In the genomic region with DNA sequence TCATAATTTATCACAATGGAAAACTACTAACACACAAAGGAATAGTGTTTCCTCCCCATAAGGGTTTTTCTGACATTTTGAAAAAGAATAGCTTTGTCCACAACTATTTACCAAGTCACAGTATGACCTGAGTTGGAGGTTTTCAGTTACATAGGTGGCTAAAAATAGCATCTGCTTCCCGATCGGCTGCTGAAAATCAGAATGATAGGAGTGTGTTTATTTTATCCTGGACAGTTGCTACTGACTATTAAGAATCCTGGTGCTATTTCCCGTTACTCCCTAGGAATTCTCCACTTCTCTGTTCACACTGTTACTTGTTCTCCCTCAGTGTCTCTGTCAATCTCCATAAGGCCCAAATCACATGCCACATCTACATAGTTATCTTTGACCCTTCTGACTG, we compare ENCODE assay signal across 18 cellular contexts.
A peak's percentile ranks its signal among the peaks of the same experiment; 100 is the strongest.
DNase-seq lines count a peak whose midpoint lies in the region; ATAC-seq and TF ChIP-seq lines count a peak whose summit lies in the region.
"Had no signal": no experiment of that assay in that cellular context is flagged by ENCODE, and none has a peak within 500 bp of the region (broad histone marks: within the 10 kb centered on the region; RNA-seq: fewer than 3 reads in every experiment).

No MANE protein-coding gene starts in this region.

- TF ChIP-seq CTCF in left ventricle myocardium inferior (IDR thresholded peaks at IDR 0.05; ENCODE audit: borderline replicate concordance) (no peak), choroid plexus epithelial cell (conservative IDR thresholded peaks at IDR 0.05; ENCODE audit: low read depth, low read length) (no peak), type B pancreatic cell (conservative IDR thresholded peaks at IDR 0.05) (no peak)

- peak overlapping the region; percentile 40 for H3K27ac Mint-ChIP-seq in type B pancreatic cell

- H2BK5ac ChIP-seq in mesendoderm (ENCODE audit: low read length), result no peak overlapping the region

- DNase-seq in left ventricle myocardium inferior (no peak), right cardiac atrium (no peak), choroid plexus epithelial cell (ENCODE audit: low read depth) (peak; percentile 42), mesendoderm (peak; percentile 14), type B pancreatic cell (ENCODE audit: extremely low spot score, unreplicated experiment) (no peak), HPDE6-E6E7 (ENCODE audit: extremely low spot score) (no peak)
- DNase-seq in stimulated activated CD4-positive, alpha-beta T cell treated with anti-CD3 and anti-CD28 coated beads, Interleukin-1b, Interleukin-23, amount 100 ng/mL, for 48 hours, result no peak
- DNase-seq: AML-193, Caco-2, H7, MV-4-11, NCI-H1417, NCI-H187 treated with DMSO at 0.1 percent for 48 hours, NCI-H2171, NCI-H446, PC-3 had no signal

- no peak overlapping the region for H2BK15ac ChIP-seq in mesendoderm (replicated peaks; ENCODE audit: low read depth)

- H2AK5ac ChIP-seq in mesendoderm (ENCODE audit: low read length), result no peak overlapping the region

- no peak overlapping the region for H2BK120ac ChIP-seq in mesendoderm (ENCODE audit: low read depth, low read length)

- H4K5ac ChIP-seq in mesendoderm (ENCODE audit: low read length), result no peak overlapping the region

- no peak overlapping the region for H3K23ac ChIP-seq in mesendoderm (ENCODE audit: low read length)

- intact Hi-C loops in left ventricle myocardium inferior (cut with micrococcal nuclease) (no loop called here), right cardiac atrium (cut with DNase I) (no loop called here)

- no peak overlapping the region for H3K56ac ChIP-seq in mesendoderm (ENCODE audit: low read length)

- H3K4me3 Mint-ChIP-seq in type B pancreatic cell, result no peak overlapping the region

- H3K79me1 ChIP-seq in mesendoderm (ENCODE audit: low read length), result no peaks in the 10 kb centered on the region

- ATAC-seq in right cardiac atrium (no peak), GM19328 (IDR thresholded peaks at IDR 0.05; ENCODE audit: unreplicated experiment) (no peak)
- ATAC-seq: K562, PC-3 had no signal

- H3K4me1 ChIP-seq in left ventricle myocardium inferior (peaks cover 12% of the 10 kb centered on the region), right cardiac atrium (ENCODE audit: control insufficient read depth, insufficient read depth, low read length) (no peaks in the 10 kb centered on the region), mesendoderm (ENCODE audit: control insufficient read depth, low read depth, low read length) (no peaks in the 10 kb centered on the region)
- H3K4me1 ChIP-seq: Caco-2 had no signal

- peaks cover 5% of the 10 kb centered on the region for H3K9me3 Mint-ChIP-seq in type B pancreatic cell

- H3K9me3 ChIP-seq in left ventricle myocardium inferior (replicated peaks), result no peaks in the 10 kb centered on the region
- H3K9me3 ChIP-seq in right cardiac atrium (ENCODE audit: control insufficient read depth, low read length), result no peaks in the 10 kb centered on the region
- H3K9me3 ChIP-seq: Caco-2 had no signal

- H3K27ac ChIP-seq in left ventricle myocardium inferior (replicated peaks), result peak overlapping the region; percentile 11
- H3K27ac ChIP-seq in right cardiac atrium (ENCODE audit: low read length), result no peak overlapping the region
- H3K27ac ChIP-seq in mesendoderm (ENCODE audit: low read depth, low read length), result no peak overlapping the region

- H3K4me1 Mint-ChIP-seq in type B pancreatic cell (ENCODE audit: unreplicated experiment), result peaks cover 26% of the 10 kb centered on the region

- no peak overlapping the region for H3K4me3 ChIP-seq in left ventricle myocardium inferior
- no peak overlapping the region for H3K4me3 ChIP-seq in right cardiac atrium (ENCODE audit: low read length)
- H3K4me3 ChIP-seq in choroid plexus epithelial cell (ENCODE audit: low read depth, low read length), result no peak overlapping the region
- no peak overlapping the region for H3K4me3 ChIP-seq in mesendoderm (ENCODE audit: low read length)
- H3K4me3 ChIP-seq: K562 had no signal

- no peak overlapping the region for H3K4ac ChIP-seq in mesendoderm (ENCODE audit: low read depth, low read length)

- H3K4me2 ChIP-seq in mesendoderm (ENCODE audit: low read length), result no peak overlapping the region

- no peak overlapping the region for H3K9ac ChIP-seq in mesendoderm (ENCODE audit: low read length)

- H3K79me2 ChIP-seq in mesendoderm (ENCODE audit: control insufficient read depth, insufficient read depth, low read length), result no peaks in the 10 kb centered on the region

- H3K18ac ChIP-seq in mesendoderm (ENCODE audit: low read length), result no peak overlapping the region

- 18% methylated on average over 3 of the region's 3 CpGs for WGBS in right cardiac atrium
- WGBS in mesendoderm (ENCODE audit: extremely low coverage, insufficient coverage, low lambda C conversion rate), result no CpG with 5 or more reads among the region's 3 CpGs

- H3K36me3 ChIP-seq in left ventricle myocardium inferior (no peaks in the 10 kb centered on the region), mesendoderm (ENCODE audit: control insufficient read depth, insufficient read depth, low read length) (no peaks in the 10 kb centered on the region)

- H3K27me3 Mint-ChIP-seq in type B pancreatic cell, result peaks cover 4% of the 10 kb centered on the region

- H3K27me3 ChIP-seq in left ventricle myocardium inferior (ENCODE audit: low read depth) (no peaks in the 10 kb centered on the region), right cardiac atrium (ENCODE audit: control insufficient read depth, insufficient read depth) (no peaks in the 10 kb centered on the region), mesendoderm (ENCODE audit: insufficient read depth, low read length, poor library complexity) (no peaks in the 10 kb centered on the region)

- H4K8ac ChIP-seq in mesendoderm (ENCODE audit: low read depth, low read length), result no peak overlapping the region

- H3K36me3 Mint-ChIP-seq in type B pancreatic cell, result peaks cover 3% of the 10 kb centered on the region

Comparison
In these comparisons a context has a peak if more than half of its experiments do, and no peak if none do; other contexts are left out.
1. DNase-seq: peak in choroid plexus epithelial cell (single experiment) and mesendoderm (single experiment); none in left ventricle myocardium inferior (single experiment), right cardiac atrium (0 of 3), type B pancreatic cell (single experiment), HPDE6-E6E7 (single experiment) and stimulated activated CD4-positive, alpha-beta T cell treated with anti-CD3 and anti-CD28 coated beads, Interleukin-1b, Interleukin-23, amount 100 ng/mL, for 48 hours (single experiment).